In genomic region chr14:58882577-58883018, GRCh38 we compare ENCODE assay signal across 1 cellular context.
TF ChIP-seq lines count a peak whose summit lies in the region.

No MANE protein-coding gene starts in this region.

TF ChIP-seq in HEK293, 187 proteins besides CTCF, POLR2A, EP300 and RAD21 (continued from another document):
- TF ChIP-seq ZBTB10 (tag by site-specific recombination; IDR thresholded peaks at IDR 0.05) (no peak), ZBTB8A (tag by site-specific recombination; IDR thresholded peaks at IDR 0.05) (peak; percentile 41), ZNF596 (tag by site-specific recombination; IDR thresholded peaks at IDR 0.05) (no peak), ZNF214 (tag by site-specific recombination; IDR thresholded peaks at IDR 0.05; ENCODE audit: borderline replicate concordance) (no peak), GLIS1 (tag by site-specific recombination; IDR thresholded peaks at IDR 0.05) (peak; percentile 99), ZNF202 (tag by site-specific recombination; IDR thresholded peaks at IDR 0.05; ENCODE audit: borderline replicate concordance) (no peak), ZNF174 (tag by site-specific recombination; IDR thresholded peaks at IDR 0.05) (no peak), MEIS1 (CRISPR knock-in tag; IDR thresholded peaks at IDR 0.05; ENCODE audit: borderline replicate concordance) (no peak), ZNF777 (tag by site-specific recombination; IDR thresholded peaks at IDR 0.05; ENCODE audit: borderline replicate concordance) (no peak), ZNF629 (tag by site-specific recombination; IDR thresholded peaks at IDR 0.05) (peak; percentile 49; the same call in 1 of the 2 replicates), ZNF513 (tag by site-specific recombination; IDR thresholded peaks at IDR 0.05) (no peak), ZNF366 (tag by site-specific recombination; conservative IDR thresholded peaks at IDR 0.05) (no peak; the same call in 1 of the 2 replicates), GFI1B (tag by site-specific recombination; IDR thresholded peaks at IDR 0.05) (no peak), REST (tag by site-specific recombination; IDR thresholded peaks at IDR 0.05) (no peak), EGR2 (tag by site-specific recombination; IDR thresholded peaks at IDR 0.05; ENCODE audit: low read depth) (no peak), ZNF561 (tag by site-specific recombination; IDR thresholded peaks at IDR 0.05; ENCODE audit: borderline replicate concordance) (no peak), ZNF341 (tag by site-specific recombination; IDR thresholded peaks at IDR 0.05; ENCODE audit: low read depth) (no peak), ZNF426 (tag by site-specific recombination; IDR thresholded peaks at IDR 0.05) (no peak), ZBTB48 (tag by site-specific recombination; IDR thresholded peaks at IDR 0.05) (no peak), PBX3 (CRISPR knock-in tag; IDR thresholded peaks at IDR 0.05) (no peak), WT1 (tag by site-specific recombination; IDR thresholded peaks at IDR 0.05) (peak; percentile 99), INSM2 (tag by site-specific recombination; IDR thresholded peaks at IDR 0.05) (no peak; the same call in 1 of the 2 replicates), ZNF133 (tag by site-specific recombination; IDR thresholded peaks at IDR 0.05) (no peak), ZNF692 (tag by site-specific recombination; IDR thresholded peaks at IDR 0.05) (no peak), ZNF747 (tag by site-specific recombination; IDR thresholded peaks at IDR 0.05) (no peak), BCL6B (tag by site-specific recombination; IDR thresholded peaks at IDR 0.05) (no peak), ZBTB20 (tag by site-specific recombination; IDR thresholded peaks at IDR 0.05) (no peak), ZNF585B (tag by site-specific recombination; IDR thresholded peaks at IDR 0.05) (no peak), KLF9 (tag by site-specific recombination; IDR thresholded peaks at IDR 0.05; ENCODE audit: low read depth) (no peak), PRDM6 (tag by site-specific recombination; IDR thresholded peaks at IDR 0.05) (peak; percentile 72), AEBP2 (tag by site-specific recombination; IDR thresholded peaks at IDR 0.05; ENCODE audit: borderline replicate concordance) (no peak), ZNF184 (tag by site-specific recombination; IDR thresholded peaks at IDR 0.05) (no peak), ZNF280D (tag by site-specific recombination; IDR thresholded peaks at IDR 0.05) (no peak), ZNF140 (tag by site-specific recombination; IDR thresholded peaks at IDR 0.05) (no peak), ZBTB17 (tag by site-specific recombination; IDR thresholded peaks at IDR 0.05) (peak; percentile 70), ZEB2 (tag by site-specific recombination; IDR thresholded peaks at IDR 0.05) (peak; percentile 26; the same call in 1 of the 2 replicates), ZNF837 (tag by site-specific recombination; IDR thresholded peaks at IDR 0.05) (no peak)
